Comparison of ENCODE assay signal across 19 cellular contexts in the genomic region with DNA sequence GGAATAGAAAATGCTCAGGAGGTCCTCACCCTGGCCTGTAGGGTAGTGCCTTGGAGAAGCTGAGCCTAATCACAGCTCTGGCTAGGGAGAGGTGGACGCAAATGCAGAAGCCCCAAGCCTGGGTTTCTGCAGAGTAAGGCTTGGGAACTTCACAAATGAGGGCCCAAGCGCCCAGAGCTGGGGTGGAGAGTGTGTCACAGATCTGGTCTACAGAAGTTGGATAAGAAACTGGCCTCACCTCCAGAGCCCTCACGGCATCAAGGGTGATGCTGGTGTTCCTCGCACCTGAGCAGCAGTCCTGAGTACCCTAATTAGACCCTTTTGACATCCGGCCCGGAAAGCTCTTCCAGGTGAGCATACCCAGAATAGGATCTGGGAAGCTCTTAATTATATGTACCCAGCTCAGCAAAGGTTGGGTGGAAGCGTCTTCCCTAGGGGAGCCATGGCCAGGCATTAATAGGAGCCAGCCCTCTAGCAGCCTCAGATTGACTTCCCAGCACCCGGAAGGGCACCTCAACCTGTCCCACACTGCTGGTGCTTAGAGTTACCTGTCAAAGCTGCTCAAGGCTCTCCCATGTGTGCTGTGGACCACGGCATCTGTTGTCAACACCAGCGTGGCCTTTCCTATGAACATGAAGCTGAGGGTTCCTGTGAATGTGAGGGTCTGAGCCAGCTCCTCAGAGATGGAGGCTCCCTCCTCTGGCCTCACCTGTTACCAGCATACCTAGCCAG. TPM values are rescaled to one million over a fixed set of nuclear protein-coding genes. Genes with fewer than 3 reads are reported as not detected.
DNase-seq lines count a peak whose midpoint lies in the region; ATAC-seq and TF ChIP-seq lines count a peak whose summit lies in the region.
"Had no signal": no experiment of that assay in that cellular context is flagged by ENCODE, and none has a peak within 500 bp of the region (broad histone marks: within the 10 kb centered on the region; RNA-seq: fewer than 3 reads in every experiment).

No MANE protein-coding gene starts in this region.

- intact Hi-C loops in CD4-positive, alpha-beta T cell (cut with DNase I, micrococcal nuclease), result loop anchor here (1.0 to 2.0 kb wide), 5 partner anchors 68 to 153 kb away; no protein-coding TSS in a partner anchor

- H3K4me3 ChIP-seq in H7 (ENCODE audit: insufficient read depth, low read depth, low read length), result no peak overlapping the region
- H3K4me3 ChIP-seq: gastrocnemius medialis, Peyer's patch, thoracic aorta had no signal

- H3K4me1 Mint-ChIP-seq in CD4-positive, alpha-beta T cell (ENCODE audit: low read depth), result peaks cover 6% of the 10 kb centered on the region
- H3K4me1 Mint-ChIP-seq in WTC11, result peaks cover 31% of the 10 kb centered on the region
- H3K4me1 Mint-ChIP-seq in mesothelial cell of epicardium, result peaks cover 36% of the 10 kb centered on the region
- H3K4me1 Mint-ChIP-seq in activated naive CD8-positive, alpha-beta T cell treated with anti-CD3 and anti-CD28 coated beads, Interleukin-2, amount 50 U/mL, for 24 hours, result no peaks in the 10 kb centered on the region

- peaks cover 58% of the 10 kb centered on the region for H3K36me3 Mint-ChIP-seq in CD4-positive, alpha-beta T cell (ENCODE audit: low read depth)
- peaks cover 35% of the 10 kb centered on the region for H3K36me3 Mint-ChIP-seq in WTC11
- H3K36me3 Mint-ChIP-seq in mesothelial cell of epicardium, result peaks cover 29% of the 10 kb centered on the region
- H3K36me3 Mint-ChIP-seq in activated naive CD8-positive, alpha-beta T cell treated with anti-CD3 and anti-CD28 coated beads, Interleukin-2, amount 50 U/mL, for 24 hours (ENCODE audit: low read depth), result peaks cover 33% of the 10 kb centered on the region

- H3K27ac Mint-ChIP-seq in CD4-positive, alpha-beta T cell, result peak overlapping the region; percentile 61
- H3K27ac Mint-ChIP-seq in WTC11, result no peak overlapping the region
- H3K27ac Mint-ChIP-seq in mesothelial cell of epicardium, result peak overlapping the region; percentile 43
- no peak overlapping the region for H3K27ac Mint-ChIP-seq in activated naive CD8-positive, alpha-beta T cell treated with anti-CD3 and anti-CD28 coated beads, Interleukin-2, amount 50 U/mL, for 24 hours
- H3K27ac Mint-ChIP-seq: stimulated activated effector memory CD8-positive, alpha-beta T cell treated with anti-CD3 and anti-CD28 coated beads, Interleukin-12 subunit alpha, Interleukin-12 subunit beta, amount 100 ng/mL, for 72 hours had no signal

- TF ChIP-seq CTCF in CD4-positive, alpha-beta T cell (IDR thresholded peaks at IDR 0.05), result no peak
- TF ChIP-seq CTCF in WTC11 (IDR thresholded peaks at IDR 0.05) (no peak), mesothelial cell of epicardium (IDR thresholded peaks at IDR 0.05; ENCODE audit: unreplicated experiment) (no peak)

- no peak overlapping the region for H3K27ac ChIP-seq in CD4-positive, alpha-beta T cell (ENCODE audit: low read depth, low read length)
- H3K27ac ChIP-seq: Peyer's patch, thoracic aorta had no signal

- no peak overlapping the region for H3K4me3 Mint-ChIP-seq in CD4-positive, alpha-beta T cell
- no peak overlapping the region for H3K4me3 Mint-ChIP-seq in WTC11
- H3K4me3 Mint-ChIP-seq in mesothelial cell of epicardium, result no peak overlapping the region
- H3K4me3 Mint-ChIP-seq in activated naive CD8-positive, alpha-beta T cell treated with anti-CD3 and anti-CD28 coated beads, Interleukin-2, amount 50 U/mL, for 24 hours, result no peak overlapping the region
- H3K4me3 Mint-ChIP-seq: central memory CD8-positive, alpha-beta T cell; stimulated activated effector memory CD8-positive, alpha-beta T cell treated with anti-CD3 and anti-CD28 coated beads, Interleukin-12 subunit alpha, Interleukin-12 subunit beta, amount 100 ng/mL, for 72 hours had no signal

- H3K9me3 Mint-ChIP-seq in CD4-positive, alpha-beta T cell, result no peaks in the 10 kb centered on the region
- no peaks in the 10 kb centered on the region for H3K9me3 Mint-ChIP-seq in WTC11
- H3K9me3 Mint-ChIP-seq in mesothelial cell of epicardium, result no peaks in the 10 kb centered on the region
- H3K9me3 Mint-ChIP-seq in activated naive CD8-positive, alpha-beta T cell treated with anti-CD3 and anti-CD28 coated beads, Interleukin-2, amount 50 U/mL, for 24 hours, result no peaks in the 10 kb centered on the region
- H3K9me3 Mint-ChIP-seq: central memory CD8-positive, alpha-beta T cell; stimulated activated effector memory CD8-positive, alpha-beta T cell treated with anti-CD3 and anti-CD28 coated beads, Interleukin-12 subunit alpha, Interleukin-12 subunit beta, amount 100 ng/mL, for 72 hours had no signal

- DNase-seq in CD4-positive, alpha-beta T cell, result no peak
- DNase-seq in H7 (peak; percentile 48), WTC11 (ENCODE audit: low spot score) (no peak), mesothelial cell of epicardium (ENCODE audit: low spot score in 2 of 2, unreplicated experiment in 2 of 2) (no peak), globus pallidus (ENCODE audit: low spot score) (no peak)
- no peak for DNase-seq in activated naive CD8-positive, alpha-beta T cell treated with anti-CD3 and anti-CD28 coated beads, Interleukin-2, amount 50 U/mL, for 24 hours
- DNase-seq: activated CD4-positive, alpha-beta T cell treated with anti-CD3 and anti-CD28 coated beads for 4 hours; activated gamma-delta T cell; amniotic stem cell; DMS79 treated with DMSO at 0.1 percent for 48 hours; effector CD4-positive, alpha-beta T cell; gastrocnemius medialis; NCI-H1417 treated with DMSO at 0.1 percent for 48 hours had no signal

- H3K9me3 ChIP-seq in CD4-positive, alpha-beta T cell (ENCODE audit: control insufficient read depth, low read length), result no peaks in the 10 kb centered on the region
- H3K9me3 ChIP-seq: gastrocnemius medialis, Peyer's patch, thoracic aorta had no signal

- POLR2A ChIA-PET in CD4-positive, alpha-beta T cell (lab: Charles Lee), result interaction anchor here (1.1 kb wide), 1 partner anchor 106 kb away, joined by 4 read pairs; no protein-coding TSS in a partner anchor
- POLR2A ChIA-PET in WTC11 (lab: Charles Lee), result interaction anchor here (0.7 to 2.2 kb wide), 4 partner anchors 18 to 72 kb away, joined by 3 to 6 read pairs (median 4); no protein-coding TSS in a partner anchor

- CTCF ChIA-PET in CD4-positive, alpha-beta T cell (lab: Charles Lee), result interaction anchor here (2.0 kb wide), 1 partner anchor 105 kb away, joined by 7 read pairs; no protein-coding TSS in a partner anchor
- CTCF ChIA-PET in WTC11 (lab: Charles Lee), result interaction anchor here (0.6 to 5.9 kb wide), 29 partner anchors 11 to 401 kb away, joined by 3 to 74 read pairs (median 4); a partner anchor contains a TSS

- peaks cover 27% of the 10 kb centered on the region for H3K36me3 ChIP-seq in H7 (replicated peaks; ENCODE audit: control insufficient read depth, insufficient read depth, low read length)

- ATAC-seq in CD4-positive, alpha-beta T cell (ENCODE audit: poor library complexity), result peak; percentile 12
- ATAC-seq in WTC11, result peak; percentile 4; the same call in 1 of the 2 replicates
- no peak for ATAC-seq in activated naive CD8-positive, alpha-beta T cell treated with anti-CD3 and anti-CD28 coated beads, Interleukin-2, amount 50 U/mL, for 24 hours
- no peak for ATAC-seq in GM21737 (IDR thresholded peaks at IDR 0.05; ENCODE audit: unreplicated experiment)
- no peak for ATAC-seq in HG02870 (IDR thresholded peaks at IDR 0.05; ENCODE audit: unreplicated experiment)

- H3K27me3 Mint-ChIP-seq in CD4-positive, alpha-beta T cell, result no peaks in the 10 kb centered on the region
- H3K27me3 Mint-ChIP-seq in WTC11 (ENCODE audit: low read depth), result no peaks in the 10 kb centered on the region
- no peaks in the 10 kb centered on the region for H3K27me3 Mint-ChIP-seq in mesothelial cell of epicardium (ENCODE audit: low read depth)
- no peaks in the 10 kb centered on the region for H3K27me3 Mint-ChIP-seq in activated naive CD8-positive, alpha-beta T cell treated with anti-CD3 and anti-CD28 coated beads, Interleukin-2, amount 50 U/mL, for 24 hours
- H3K27me3 Mint-ChIP-seq: central memory CD8-positive, alpha-beta T cell had no signal

- no peaks in the 10 kb centered on the region for H3K27me3 ChIP-seq in CD4-positive, alpha-beta T cell (ENCODE audit: control insufficient read depth, insufficient read depth, low read length)
- no peaks in the 10 kb centered on the region for H3K27me3 ChIP-seq in H7 (ENCODE audit: control insufficient read depth, insufficient read depth, low read length)
- H3K27me3 ChIP-seq: gastrocnemius medialis, Peyer's patch had no signal

TF ChIP-seq in WTC11, 78 proteins besides CTCF, POLR2A, EP300 and RAD21:
- TF ChIP-seq, protein P1, sequence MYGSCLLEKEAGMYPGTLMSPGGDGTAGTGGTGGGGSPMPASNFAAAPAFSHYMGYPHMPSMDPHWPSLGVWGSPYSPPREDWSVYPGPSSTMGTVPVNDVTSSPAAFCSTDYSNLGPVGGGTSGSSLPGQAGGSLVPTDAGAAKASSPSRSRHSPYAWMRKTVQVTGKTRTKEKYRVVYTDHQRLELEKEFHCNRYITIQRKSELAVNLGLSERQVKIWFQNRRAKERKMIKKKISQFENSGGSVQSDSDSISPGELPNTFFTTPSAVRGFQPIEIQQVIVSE (CRISPR knock-in tag; IDR thresholded peaks at IDR 0.05; ENCODE audit: borderline replicate concordance), result no peak
- TF ChIP-seq PRRX2 (CRISPR knock-in tag; IDR thresholded peaks at IDR 0.05) (no peak), IRF2 (CRISPR knock-in tag; IDR thresholded peaks at IDR 0.05; ENCODE audit: borderline replicate concordance, low read depth) (0 out of 2 replicates have a peak, but pooled peaks have one; percentile 7)

RNA-seq across cellular contexts. Expression of a gene that starts 31.8 kb away (rescaled TPM):
- total RNA-seq in CD4-positive, alpha-beta T cell, result 100 to 1,000 TPM; 324 to 330 TPM
- total RNA-seq in H7 (2014; rRNA removed; shearing (Covaris generic)), result 69.1 and 104 TPM in 2 replicates
- total RNA-seq in WTC11 (2021) (88.0 to 92.3 TPM (median 92.1 TPM) in 3 replicates), mesothelial cell of epicardium (301 to 332 TPM (median 322 TPM) in 3 replicates)

RNA-seq across cellular contexts. Expression of a gene that starts 34.6 kb away (rescaled TPM):
- total RNA-seq in CD4-positive, alpha-beta T cell, result 1 to 10 TPM in 1 of 2 experiments, under 1 TPM in 1; 0.22 to 1.1 TPM
- 40.5 and 44.5 TPM in 2 replicates for total RNA-seq in H7 (2014; rRNA removed; shearing (Covaris generic))
- total RNA-seq in WTC11 (2021), result 49.0 to 52.0 TPM (median 52.0 TPM) in 3 replicates
- total RNA-seq in mesothelial cell of epicardium, result 94.5 to 101 TPM (median 99.1 TPM) in 3 replicates

Comparison
In these comparisons a context has a peak if more than half of its experiments do, and no peak if none do; other contexts are left out.
1. ATAC-seq: peak in CD4-positive, alpha-beta T cell (single experiment) and WTC11 (single experiment); none in activated naive CD8-positive, alpha-beta T cell treated with anti-CD3 and anti-CD28 coated beads, Interleukin-2, amount 50 U/mL, for 24 hours (single experiment), GM21737 (single experiment) and HG02870 (single experiment).
2. H3K27ac Mint-ChIP-seq: peak in CD4-positive, alpha-beta T cell (single experiment) and mesothelial cell of epicardium (single experiment); none in WTC11 (single experiment) and activated naive CD8-positive, alpha-beta T cell treated with anti-CD3 and anti-CD28 coated beads, Interleukin-2, amount 50 U/mL, for 24 hours (single experiment).
3. RNA of a gene that starts 34.6 kb away (total RNA-seq): 94.5 to 101 TPM in mesothelial cell of epicardium, 49.0 to 52.0 TPM in WTC11 and 40.5 to 44.5 TPM in H7; 0.22 to 1.1 TPM in CD4-positive, alpha-beta T cell; every median in the first group is over 10 times any median in the second.